8 cellular contexts compared by ENCODE assay signal in genomic region chr1:52926864-52927218, GRCh38. TPM values are rescaled to one million over a fixed set of nuclear protein-coding genes. Genes with fewer than 3 reads are reported as not detected.
DNase-seq lines count a peak whose midpoint lies in the region; ATAC-seq and TF ChIP-seq lines count a peak whose summit lies in the region.

No MANE protein-coding gene starts in this region.

- peak overlapping the region; percentile 45 for H3K27ac Mint-ChIP-seq in stimulated activated naive CD8-positive, alpha-beta T cell treated with anti-CD3 and anti-CD28 coated beads, Interleukin-15, Interleukin-2, amounts not matched to agents 100 ng/mL and 50 ng/mL, for 24 hours

- H3K36me3 Mint-ChIP-seq in stimulated activated naive CD8-positive, alpha-beta T cell treated with anti-CD3 and anti-CD28 coated beads, Interleukin-15, Interleukin-2, amounts not matched to agents 100 ng/mL and 50 ng/mL, for 24 hours (ENCODE audit: low read depth), result no peaks in the 10 kb centered on the region

- intact Hi-C loops in lower lobe of right lung (cut with DNase I) (no loop called here), aorta (cut with DNase I) (loop anchor here in 1 of 2 donors (10.0 kb wide), 1 partner anchor 258 kb away; no protein-coding TSS in a partner anchor)

- no peak for DNase-seq in stimulated activated naive CD8-positive, alpha-beta T cell treated with anti-CD3 and anti-CD28 coated beads, Interleukin-15, Interleukin-2, amounts not matched to agents 100 U/mL and 50 U/mL, for 24 hours
- DNase-seq in lower lobe of right lung (no peak), aorta (no peak), cerebellar cortex (ENCODE audit: low spot score) (no peak), GM19238 (ENCODE audit: insufficient read length, low spot score) (no peak)
- no peak for DNase-seq in stimulated activated CD4-positive, alpha-beta T cell treated with anti-CD3 and anti-CD28 coated beads, Interleukin-4, amount 100 ng/mL, for 1 hour

- H3K9me3 Mint-ChIP-seq in stimulated activated naive CD8-positive, alpha-beta T cell treated with anti-CD3 and anti-CD28 coated beads, Interleukin-15, Interleukin-2, amounts not matched to agents 100 ng/mL and 50 ng/mL, for 24 hours, result no peaks in the 10 kb centered on the region

- peak overlapping the region; percentile 81 for H3K4me3 ChIP-seq in lower lobe of right lung
- peak overlapping the region; percentile 8 to 77 for H3K4me3 ChIP-seq in aorta (ENCODE audit: low read length in 2 of 2)

- H3K4me3 Mint-ChIP-seq in stimulated activated naive CD8-positive, alpha-beta T cell treated with anti-CD3 and anti-CD28 coated beads, Interleukin-15, Interleukin-2, amounts not matched to agents 100 ng/mL and 50 ng/mL, for 24 hours, result peak overlapping the region; percentile 85

- H3K36me3 ChIP-seq in lower lobe of right lung (no peaks in the 10 kb centered on the region), aorta (ENCODE audit: control insufficient read depth in 1 of 2, insufficient read depth in 2 of 2, low read length in 1 of 2) (no peaks in the 10 kb centered on the region)

- H3K27me3 ChIP-seq in lower lobe of right lung (ENCODE audit: low read depth) (no peaks in the 10 kb centered on the region), aorta (ENCODE audit: control insufficient read depth in 1 of 2, insufficient read depth in 2 of 2, low read length in 1 of 2) (no peaks in the 10 kb centered on the region)

- 13 to 15% (median 13%) methylated on average over 11 to 13 of the region's 13 CpGs for WGBS in adipose tissue, 3 donors
- WGBS in aorta, 2 donors, result 11% methylated on average over 13 of the region's 13 CpGs

- no peak for ATAC-seq in stimulated activated naive CD8-positive, alpha-beta T cell treated with anti-CD3 and anti-CD28 coated beads, Interleukin-15, Interleukin-2, amounts not matched to agents 100 U/mL and 50 U/mL, for 24 hours
- ATAC-seq in lower lobe of right lung, result no peak
- ATAC-seq in aorta (ENCODE audit: low FRiP score), result no peak

- H3K27ac ChIP-seq in adipose tissue (ENCODE audit: low read depth, low read length) (peak overlapping the region; percentile 42), lower lobe of right lung (peak overlapping the region; percentile 83), aorta (ENCODE audit: low read depth in 1 of 2, low read length in 2 of 2) (peak overlapping the region in 1 of 2 donors; percentile 4)

- no peak for TF ChIP-seq CTCF in lower lobe of right lung (IDR thresholded peaks at IDR 0.05)

- no peaks in the 10 kb centered on the region for H3K9me3 ChIP-seq in lower lobe of right lung
- H3K9me3 ChIP-seq in aorta (ENCODE audit: control insufficient read depth, low read length), result no peaks in the 10 kb centered on the region

- H3K4me1 Mint-ChIP-seq in stimulated activated naive CD8-positive, alpha-beta T cell treated with anti-CD3 and anti-CD28 coated beads, Interleukin-15, Interleukin-2, amounts not matched to agents 100 ng/mL and 50 ng/mL, for 24 hours (ENCODE audit: low read depth), result peaks cover 23% of the 10 kb centered on the region

- H3K4me1 ChIP-seq in lower lobe of right lung, result peaks cover 23% of the 10 kb centered on the region
- no peaks in the 10 kb centered on the region for H3K4me1 ChIP-seq in aorta (ENCODE audit: control insufficient read depth in 1 of 2, insufficient read depth in 2 of 2, low read length in 2 of 2)

- peaks cover 11% of the 10 kb centered on the region for H3K27me3 Mint-ChIP-seq in stimulated activated naive CD8-positive, alpha-beta T cell treated with anti-CD3 and anti-CD28 coated beads, Interleukin-15, Interleukin-2, amounts not matched to agents 100 ng/mL and 50 ng/mL, for 24 hours

RNA-seq across cellular contexts. Expression of gene SCP2, which starts 0.2 kb away (rescaled TPM):
- polyA plus RNA-seq in adipose tissue, result 100 to 1,000 TPM in 2 of 3 donors, 10 to 100 TPM in 1; 58.3 to 343 (median 128) TPM
- total RNA-seq in lower lobe of right lung, result 148 TPM
- total RNA-seq in aorta, result 100 to 1,000 TPM in 1 of 2 donors, 10 to 100 TPM in 1; 80.3 to 103 TPM
- 100 to 1,000 TPM; 137 to 309 TPM for polyA plus RNA-seq in aorta

RNA-seq across cellular contexts. Expression of gene ECHDC2, which starts 5.3 kb away (rescaled TPM):
- polyA plus RNA-seq in adipose tissue (100 to 1,000 TPM in 2 of 3 donors, 10 to 100 TPM in 1; 94.2 to 194 (median 125) TPM), aorta (100 to 1,000 TPM in 1 of 2 donors, 10 to 100 TPM in 1; 45.5 to 501 TPM)
- total RNA-seq in lower lobe of right lung (142 TPM), aorta (100 to 1,000 TPM; 121 to 196 TPM)
